ENCODE assay signal across 29 cellular contexts in the genomic region with DNA sequence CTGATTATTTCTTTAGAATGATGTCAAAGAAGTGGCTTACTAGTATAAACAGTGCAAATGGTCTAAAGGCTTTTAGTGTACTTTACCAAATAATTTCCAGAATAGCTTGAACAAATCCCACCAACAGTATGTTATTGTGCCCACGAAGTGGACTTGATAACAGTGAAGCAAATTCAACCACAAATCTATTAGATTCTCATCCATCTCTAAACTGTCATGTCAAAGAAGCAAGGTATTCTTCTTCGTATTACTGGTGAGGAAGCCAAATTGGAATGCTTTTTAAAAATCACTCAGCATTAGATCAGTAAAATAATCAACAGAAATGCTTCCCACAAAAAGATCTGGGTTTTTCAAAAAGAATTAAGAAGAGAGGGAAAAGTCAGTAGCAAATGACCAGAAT.
"Had no signal": no experiment of that assay in that cellular context is flagged by ENCODE, and none has a peak within 500 bp of the region (broad histone marks: within the 10 kb centered on the region; RNA-seq: fewer than 3 reads in every experiment).

No MANE protein-coding gene starts in this region.

- DNase-seq: stimulated activated CD4-positive, alpha-beta T cell treated with anti-CD3 and anti-CD28 coated beads, Interleukin-2, amount 100 ng/mL, for 48 hours; stimulated activated CD4-positive, alpha-beta T cell treated with anti-CD3 and anti-CD28 coated beads, Interleukin-4, amount 100 ng/mL, for 1 hour; stimulated activated CD4-positive, alpha-beta T cell treated with anti-CD3 and anti-CD28 coated beads, Interleukin-4, amount 100 ng/mL, for 24 hours; stimulated activated CD4-positive, alpha-beta T cell treated with anti-CD3 and anti-CD28 coated beads, Interleukin-4, amount 100 ng/mL, for 4 hours; stimulated activated CD8-positive, alpha-beta memory T cell treated with anti-CD3 and anti-CD28 coated beads, Interleukin-4, amount 100 ng/mL, for 48 hours; stimulated activated naive B cell treated with anti-CD40 and anti-IgM and Interleukin-4, amounts not matched to agents 10 μg/mL and 1 μg/mL and 100 μg/mL, for 72 hours; stimulated activated naive CD4-positive, alpha-beta T cell; stimulated activated naive CD4-positive, alpha-beta T cell treated with Interleukin-2 at 50 U/mL for 16 hours; stimulated activated naive CD8-positive, alpha-beta T cell treated with anti-CD3 and anti-CD28 coated beads, Interleukin-15, amount 100 ng/mL, for 72 hours; stimulated activated naive CD8-positive, alpha-beta T cell treated with anti-CD3 and anti-CD28 coated beads, Interleukin-15, Interleukin-2, amounts not matched to agents 100 U/mL and 50 U/mL, for 24 hours; stomach; substantia nigra; testis; thyroid gland; tibial artery; transverse colon; trophoblast cell; upper lobe of left lung; upper lobe of right lung; uterus had no signal

- H3K27me3 ChIP-seq: stomach, suprapubic skin, testis, thyroid gland, tibial artery, tibial nerve, transverse colon, upper lobe of left lung, upper lobe of right lung, uterus, vagina had no signal

- ATAC-seq: stimulated activated effector memory CD8-positive, alpha-beta T cell treated with anti-CD3 and anti-CD28 coated beads, Interleukin-12 subunit alpha, Interleukin-12 subunit beta, amount 100 ng/mL, for 72 hours; stimulated activated memory B cell treated with anti-CD40 and anti-IgM and Interleukin-4, amounts not matched to agents 10 μg/mL and 1 μg/mL and 100 μg/mL, for 72 hours; stimulated activated naive B cell treated with anti-CD40 and anti-IgM and Interleukin-4, amounts not matched to agents 10 μg/mL and 1 μg/mL and 100 μg/mL, for 72 hours; stimulated activated naive CD8-positive, alpha-beta T cell treated with anti-CD3 and anti-CD28 coated beads, Interleukin-15, amount 100 ng/mL, for 72 hours; stimulated activated naive CD8-positive, alpha-beta T cell treated with anti-CD3 and anti-CD28 coated beads, Interleukin-15, Interleukin-2, amounts not matched to agents 100 U/mL and 50 U/mL, for 24 hours; upper lobe of right lung had no signal

- FAIRE-seq: urothelium cell line had no signal

- H3K4me3 Mint-ChIP-seq: stimulated activated effector memory CD8-positive, alpha-beta T cell treated with anti-CD3 and anti-CD28 coated beads, Interleukin-12 subunit alpha, Interleukin-12 subunit beta, amount 100 ng/mL, for 72 hours; stimulated activated memory B cell treated with anti-CD40 and anti-IgM and Interleukin-4, amounts not matched to agents 10 μg/mL and 1 μg/mL and 100 μg/mL, for 72 hours; stimulated activated naive B cell treated with anti-CD40 and anti-IgM and Interleukin-4, amounts not matched to agents 10 μg/mL and 1 μg/mL and 100 μg/mL, for 72 hours; stimulated activated naive CD8-positive, alpha-beta T cell treated with anti-CD3 and anti-CD28 coated beads, Interleukin-15, amount 100 ng/mL, for 72 hours; stimulated activated naive CD8-positive, alpha-beta T cell treated with anti-CD3 and anti-CD28 coated beads, Interleukin-15, Interleukin-2, amounts not matched to agents 100 ng/mL and 50 ng/mL, for 24 hours; type B pancreatic cell had no signal

- H3K27ac ChIP-seq: stomach, suprapubic skin, testis, thoracic aorta, thyroid gland, tibial artery, tibial nerve, transverse colon, upper lobe of left lung, upper lobe of right lung, uterus, vagina had no signal

- H3K9me3 ChIP-seq: stomach, suprapubic skin, testis, thoracic aorta, thyroid gland, tibial artery, tibial nerve, transverse colon, upper lobe of left lung, upper lobe of right lung, uterus, vagina had no signal

- H3K9me3 Mint-ChIP-seq: stimulated activated effector memory CD8-positive, alpha-beta T cell treated with anti-CD3 and anti-CD28 coated beads, Interleukin-12 subunit alpha, Interleukin-12 subunit beta, amount 100 ng/mL, for 72 hours; stimulated activated memory B cell treated with anti-CD40 and anti-IgM and Interleukin-4, amounts not matched to agents 10 μg/mL and 1 μg/mL and 100 μg/mL, for 72 hours; stimulated activated naive B cell treated with anti-CD40 and anti-IgM and Interleukin-4, amounts not matched to agents 10 μg/mL and 1 μg/mL and 100 μg/mL, for 72 hours; stimulated activated naive CD8-positive, alpha-beta T cell treated with anti-CD3 and anti-CD28 coated beads, Interleukin-15, amount 100 ng/mL, for 72 hours; stimulated activated naive CD8-positive, alpha-beta T cell treated with anti-CD3 and anti-CD28 coated beads, Interleukin-15, Interleukin-2, amounts not matched to agents 100 ng/mL and 50 ng/mL, for 24 hours; type B pancreatic cell had no signal

- H3K4me1 ChIP-seq: suprapubic skin, testis, thyroid gland, transverse colon, upper lobe of left lung, uterus, vagina had no signal

- H3K27ac Mint-ChIP-seq: stimulated activated effector memory CD8-positive, alpha-beta T cell treated with anti-CD3 and anti-CD28 coated beads, Interleukin-12 subunit alpha, Interleukin-12 subunit beta, amount 100 ng/mL, for 72 hours; stimulated activated memory B cell treated with anti-CD40 and anti-IgM and Interleukin-4, amounts not matched to agents 10 μg/mL and 1 μg/mL and 100 μg/mL, for 72 hours; stimulated activated naive B cell treated with anti-CD40 and anti-IgM and Interleukin-4, amounts not matched to agents 10 μg/mL and 1 μg/mL and 100 μg/mL, for 72 hours; stimulated activated naive CD8-positive, alpha-beta T cell treated with anti-CD3 and anti-CD28 coated beads, Interleukin-15, amount 100 ng/mL, for 72 hours; stimulated activated naive CD8-positive, alpha-beta T cell treated with anti-CD3 and anti-CD28 coated beads, Interleukin-15, Interleukin-2, amounts not matched to agents 100 ng/mL and 50 ng/mL, for 24 hours; type B pancreatic cell had no signal

- H3K4me3 ChIP-seq: stomach, suprapubic skin, testis, thoracic aorta, thyroid gland, tibial artery, tibial nerve, transverse colon, upper lobe of left lung, upper lobe of right lung, uterus, vagina had no signal

- H3K36me3 Mint-ChIP-seq: stimulated activated naive B cell treated with anti-CD40 and anti-IgM and Interleukin-4, amounts not matched to agents 10 μg/mL and 1 μg/mL and 100 μg/mL, for 72 hours had no signal

- H3K27me3 Mint-ChIP-seq: stimulated activated memory B cell treated with anti-CD40 and anti-IgM and Interleukin-4, amounts not matched to agents 10 μg/mL and 1 μg/mL and 100 μg/mL, for 72 hours; stimulated activated naive B cell treated with anti-CD40 and anti-IgM and Interleukin-4, amounts not matched to agents 10 μg/mL and 1 μg/mL and 100 μg/mL, for 72 hours; stimulated activated naive CD8-positive, alpha-beta T cell treated with anti-CD3 and anti-CD28 coated beads, Interleukin-15, amount 100 ng/mL, for 72 hours; stimulated activated naive CD8-positive, alpha-beta T cell treated with anti-CD3 and anti-CD28 coated beads, Interleukin-15, Interleukin-2, amounts not matched to agents 100 ng/mL and 50 ng/mL, for 24 hours; type B pancreatic cell had no signal

- H3K4me1 Mint-ChIP-seq: stimulated activated effector memory CD8-positive, alpha-beta T cell treated with anti-CD3 and anti-CD28 coated beads, Interleukin-12 subunit alpha, Interleukin-12 subunit beta, amount 100 ng/mL, for 72 hours; stimulated activated memory B cell treated with anti-CD40 and anti-IgM and Interleukin-4, amounts not matched to agents 10 μg/mL and 1 μg/mL and 100 μg/mL, for 72 hours; stimulated activated naive B cell treated with anti-CD40 and anti-IgM and Interleukin-4, amounts not matched to agents 10 μg/mL and 1 μg/mL and 100 μg/mL, for 72 hours; stimulated activated naive CD8-positive, alpha-beta T cell treated with anti-CD3 and anti-CD28 coated beads, Interleukin-15, amount 100 ng/mL, for 72 hours had no signal

- H3K36me3 ChIP-seq: stomach, suprapubic skin, thoracic aorta, thyroid gland, tibial artery, transverse colon, upper lobe of left lung, uterus, vagina had no signal
